Comparison of ENCODE assay signal across 9 cellular contexts in genomic region chr1:22039594-22040347, GRCh38. TPM values are rescaled to one million over a fixed set of nuclear protein-coding genes. Genes with fewer than 3 reads are reported as not detected.
A peak's percentile ranks its signal among the peaks of the same experiment; 100 is the strongest.
DNase-seq lines count a peak whose midpoint lies in the region; ATAC-seq and TF ChIP-seq lines count a peak whose summit lies in the region.
"Had no signal": no experiment of that assay in that cellular context is flagged by ENCODE, and none has a peak within 500 bp of the region (broad histone marks: within the 10 kb centered on the region; RNA-seq: fewer than 3 reads in every experiment).

No MANE protein-coding gene starts in this region.

- ATAC-seq in GM19468 (IDR thresholded peaks at IDR 0.05; ENCODE audit: extremely low read depth, unreplicated experiment) (peak; percentile 75), HG03571 (IDR thresholded peaks at IDR 0.05; ENCODE audit: unreplicated experiment) (peak; percentile 96), RWPE2 (ENCODE audit: low read depth) (peak; percentile 79)

- H3K27ac ChIP-seq in RWPE2 (ENCODE audit: poor library complexity, severe bottlenecking): peak overlapping the region; percentile 82
- peak overlapping the region; percentile 48 to 51 for H3K27ac ChIP-seq in right atrium auricular region
- peak overlapping the region in 2 of 4 donors; percentile 5 to 71 for H3K27ac ChIP-seq in tibial nerve

- H3K9me3 ChIP-seq in RWPE2 (ENCODE audit: severe bottlenecking) (no peaks in the 10 kb centered on the region), right atrium auricular region (no peaks in the 10 kb centered on the region), tibial nerve (no peaks in the 10 kb centered on the region)

- WGBS in tibial nerve, 2 donors: 50 to 54% methylated on average over 6 of the region's 6 CpGs

- TF ChIP-seq EP300 in tibial nerve (IDR thresholded peaks at IDR 0.05): no peak

- H3K4me3 ChIP-seq in RWPE2 (ENCODE audit: severe bottlenecking) (no peak overlapping the region), right atrium auricular region (no peak overlapping the region), tibial nerve (no peak overlapping the region)

- H3K27me3 ChIP-seq in RWPE2 (ENCODE audit: insufficient read depth, poor library complexity, severe bottlenecking) (no peaks in the 10 kb centered on the region), right atrium auricular region (no peaks in the 10 kb centered on the region), tibial nerve (no peaks in the 10 kb centered on the region)

- H3K36me3 ChIP-seq in RWPE2 (ENCODE audit: low read depth): no peaks in the 10 kb centered on the region
- no peaks in the 10 kb centered on the region for H3K36me3 ChIP-seq in right atrium auricular region
- no peaks in the 10 kb centered on the region for H3K36me3 ChIP-seq in tibial nerve

- H3K4me1 ChIP-seq in RWPE2 (ENCODE audit: insufficient read depth, poor library complexity, severe bottlenecking): peaks cover 41% of the 10 kb centered on the region
- H3K4me1 ChIP-seq in right atrium auricular region: peaks cover 0 to 29% of the 10 kb centered on the region in 2 donors
- H3K4me1 ChIP-seq in tibial nerve: peaks cover 0 to 21% (median 14%) of the 10 kb centered on the region in 4 donors

- TF ChIP-seq CTCF in RWPE2 (IDR thresholded peaks at IDR 0.05; ENCODE audit: poor library complexity, severe bottlenecking) (no peak), right atrium auricular region (IDR thresholded peaks at IDR 0.05) (no peak), tibial nerve (IDR thresholded peaks at IDR 0.05) (no peak)

- DNase-seq in DMS 273 treated with DMSO at 0.1 percent for 48 hours (lab: John Stamatoyannopoulos, UW): peak; percentile 41
- DNase-seq in RWPE2 (ENCODE audit: low spot score): no peak
- DNase-seq in activated effector memory CD4-positive, alpha-beta T cell treated with anti-CD3 and anti-CD28 coated beads, Interleukin-2, amount 50 U/mL, for 16 hours: peak; percentile 94
- DNase-seq in right atrium auricular region (ENCODE audit: low spot score): no peak
- peak; percentile 69 for DNase-seq in stimulated activated CD4-positive, alpha-beta T cell treated with anti-CD3 and anti-CD28 coated beads, Interleukin-2, amount 100 ng/mL, for 4 hours (ENCODE audit: low read depth)
- DNase-seq in tibial nerve (ENCODE audit: low spot score in 2 of 2): no peak

- no peak for TF ChIP-seq POLR2A in tibial nerve (IDR thresholded peaks at IDR 0.05)

RNA-seq across cellular contexts. Expression of gene CDC42, which starts 12.7 kb away (rescaled TPM):
- total RNA-seq in right atrium auricular region: 100 to 1,000 TPM; 144 to 147 TPM
- 100 to 1,000 TPM; 120 to 187 (median 171) TPM for total RNA-seq in tibial nerve

RNA-seq across cellular contexts. Expression of gene CELA3A, which starts 38.3 kb away (rescaled TPM):
- not detected for total RNA-seq in right atrium auricular region
- total RNA-seq in tibial nerve: 10 to 100 TPM in 1 of 4 donors, 1 to 10 TPM in 3; 4.0 to 60.6 (median 6.0) TPM
- total RNA-seq: T-helper 2 cell treated with Interferon-gamma antibody and Interleukin-4, amounts not matched to agents 100 ng/mL and 5 ng/mL, for 36 hours had no signal

Comparison
In these comparisons a context has a peak if more than half of its experiments do, and no peak if none do; other contexts are left out.
1. DNase-seq: peak in DMS 273 treated with DMSO at 0.1 percent for 48 hours (single experiment), activated effector memory CD4-positive, alpha-beta T cell treated with anti-CD3 and anti-CD28 coated beads, Interleukin-2, amount 50 U/mL, for 16 hours (single experiment) and stimulated activated CD4-positive, alpha-beta T cell treated with anti-CD3 and anti-CD28 coated beads, Interleukin-2, amount 100 ng/mL, for 4 hours (single experiment); none in RWPE2 (single experiment), right atrium auricular region (single experiment) and tibial nerve (0 of 2).
2. RNA of gene CELA3A, which starts 38.3 kb away (total RNA-seq): 4.0 to 60.6 TPM in tibial nerve; not detected in right atrium auricular region; every median in the first group is over 4 times any median in the second.
3. Peak in every context shown above with its lines, with median percentiles within 50 percentile points of each other: ATAC-seq.